ENCODE assay signal across 1 cellular context in genomic region chr9:113386571-113387393, GRCh38.
TF ChIP-seq lines count a peak whose summit lies in the region.

No MANE protein-coding gene starts in this region.

TF ChIP-seq in IMR-90, 13 proteins besides CTCF, POLR2A, EP300 and RAD21:
- TF ChIP-seq NFE2L2 (IDR thresholded peaks at IDR 0.05; ENCODE audit: low read depth, low read length) = no peak
- TF ChIP-seq RFX5 (IDR thresholded peaks at IDR 0.05; ENCODE audit: low read depth, low read length) = no peak
- TF ChIP-seq USF2 (IDR thresholded peaks at IDR 0.05; ENCODE audit: low read depth, low read length) = no peak
- no peak for TF ChIP-seq MXI1 (IDR thresholded peaks at IDR 0.05; ENCODE audit: borderline replicate concordance, low read depth, low read length)
- no peak for TF ChIP-seq SMC3 (IDR thresholded peaks at IDR 0.05; ENCODE audit: low read depth, low read length)
- TF ChIP-seq RCOR1 (IDR thresholded peaks at IDR 0.05; ENCODE audit: insufficient replicate concordance, low read length) = no peak
- TF ChIP-seq, protein P1, sequence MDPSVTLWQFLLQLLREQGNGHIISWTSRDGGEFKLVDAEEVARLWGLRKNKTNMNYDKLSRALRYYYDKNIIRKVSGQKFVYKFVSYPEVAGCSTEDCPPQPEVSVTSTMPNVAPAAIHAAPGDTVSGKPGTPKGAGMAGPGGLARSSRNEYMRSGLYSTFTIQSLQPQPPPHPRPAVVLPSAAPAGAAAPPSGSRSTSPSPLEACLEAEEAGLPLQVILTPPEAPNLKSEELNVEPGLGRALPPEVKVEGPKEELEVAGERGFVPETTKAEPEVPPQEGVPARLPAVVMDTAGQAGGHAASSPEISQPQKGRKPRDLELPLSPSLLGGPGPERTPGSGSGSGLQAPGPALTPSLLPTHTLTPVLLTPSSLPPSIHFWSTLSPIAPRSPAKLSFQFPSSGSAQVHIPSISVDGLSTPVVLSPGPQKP (IDR thresholded peaks at IDR 0.05; ENCODE audit: borderline replicate concordance, low read depth, low read length) = no peak
- no peak for TF ChIP-seq FOS (IDR thresholded peaks at IDR 0.05; ENCODE audit: low read depth, low read length)
- TF ChIP-seq BHLHE40 (IDR thresholded peaks at IDR 0.05; ENCODE audit: low read depth, low read length) = no peak
- TF ChIP-seq MAFK (IDR thresholded peaks at IDR 0.05; ENCODE audit: low read depth, low read length) = no peak
- no peak for TF ChIP-seq CHD1 (IDR thresholded peaks at IDR 0.05; ENCODE audit: low read depth, low read length)
- no peak for TF ChIP-seq MAZ (IDR thresholded peaks at IDR 0.05; ENCODE audit: borderline replicate concordance, low read depth, low read length)
- TF ChIP-seq CEBPB (IDR thresholded peaks at IDR 0.05; ENCODE audit: low read depth, low read length) = no peak
